In genomic region chr7:41720886-41721285, GRCh38 we compare ENCODE assay signal across 38 cellular contexts. TPM values are rescaled to one million over a fixed set of nuclear protein-coding genes. Genes with fewer than 3 reads are reported as not detected.
"Had no signal": no experiment of that assay in that cellular context is flagged by ENCODE, and none has a peak within 500 bp of the region (broad histone marks: within the 10 kb centered on the region; RNA-seq: fewer than 3 reads in every experiment).

No MANE protein-coding gene starts in this region.

- H3K27me3 Mint-ChIP-seq: central memory CD8-positive, alpha-beta T cell had no signal

- H3K9me3 ChIP-seq: adrenal gland had no signal

- H3K4me3 ChIP-seq: adrenal gland, cardiac muscle cell had no signal

- H3K36me3 ChIP-seq: adrenal gland, cardiac muscle cell had no signal

- H3K27ac ChIP-seq: adrenal gland, cardiac muscle cell, VCaP had no signal

- H3K4me3 Mint-ChIP-seq: activated B cell treated with CpG ODN at 0.5 μM for 24 hours; activated CD4-positive, alpha-beta memory T cell treated with anti-CD3 and anti-CD28 coated beads for 36 hours; activated CD4-positive, alpha-beta T cell treated with anti-CD3 and anti-CD28 coated beads, Interleukin-2, amount 10 ng/mL, durations not matched to agents 24 days and 14 days; activated CD8-positive, alpha-beta T cell treated with anti-CD3 and anti-CD28 coated beads for 36 hours; activated naive CD4-positive, alpha-beta T cell treated with anti-CD3 and anti-CD28 coated beads for 36 hours; activated naive CD8-positive, alpha-beta T cell treated with anti-CD3 and anti-CD28 coated beads for 36 hours; activated T-cell treated with anti-CD3 and anti-CD28 coated beads, Interleukin-2, amount 50 U/mL, for 4 hours; activated T-cell treated with anti-CD3 and anti-CD28 coated beads, Interleukin-2, amount 50 U/mL, for 72 hours; activated T-helper 1 cell treated with anti-CD3 and anti-CD28 coated beads, Interleukin-12 subunit alpha, Interleukin-12 subunit beta, Interleukin-2, Interleukin-4 antibody, amounts not matched to agents 30 ng/mL and 10 ng/mL and 1 ng/mL, durations not matched to agents 14 hours and 24 hours and 36 hours; activated T-helper 17 cell treated with anti-CD3 and anti-CD28 coated beads, Interleukin-2, amount 50 U/mL, for 72 hours; brain; central memory CD8-positive, alpha-beta T cell; T-helper 1 cell treated with Interleukin-12 subunit alpha and Interleukin-12 subunit beta and Interleukin-4 antibody, amounts not matched to agents 30 μg/mL and 1 μg/mL, for 36 hours; T-helper 2 cell treated with Interferon-gamma antibody and Interleukin-4, amounts not matched to agents 5 μg/mL and 100 μg/mL, for 36 hours had no signal

- DNase-seq: activated B cell treated with CpG ODN at 0.5 μM for 24 hours; activated CD4-positive, alpha-beta memory T cell treated with anti-CD3 and anti-CD28 coated beads for 36 hours; activated CD4-positive, alpha-beta T cell treated with anti-CD3 and anti-CD28 coated beads for 4 hours; activated CD4-positive, alpha-beta T cell treated with anti-CD3 and anti-CD28 coated beads, Interleukin-2, amount 10 ng/mL, durations not matched to agents 24 days and 14 days; activated CD4-positive, alpha-beta T cell treated with anti-CD3 and anti-CD28 coated beads, Interleukin-2, amount 50 U/mL, for 1 hour; activated CD4-positive, alpha-beta T cell treated with anti-CD3 and anti-CD28 coated beads, Interleukin-2, amount 50 U/mL, for 4 hours; activated CD4-positive, CD25-positive, alpha-beta regulatory T cell treated with anti-CD3 and anti-CD28 coated beads, Interleukin-2, amount 50 U/mL, for 72 hours; activated CD8-positive, alpha-beta memory T cell treated with anti-CD3 and anti-CD28 coated beads, Interleukin-2, amount 50 U/mL, for 4 hours; activated CD8-positive, alpha-beta T cell treated with anti-CD3 and anti-CD28 coated beads for 36 hours; activated effector memory CD4-positive, alpha-beta T cell treated with anti-CD3 and anti-CD28 coated beads, Interleukin-2, amount 50 U/mL, for 16 hours; activated gamma-delta T cell treated with Interleukin-2 at 50 U/mL for 16 hours; activated naive CD4-positive, alpha-beta T cell; activated naive CD4-positive, alpha-beta T cell treated with anti-CD3 and anti-CD28 coated beads for 36 hours; activated naive CD4-positive, alpha-beta T cell treated with anti-CD3 and anti-CD28 coated beads, Interleukin-2, amount 50 U/mL, for 16 hours; activated naive CD8-positive, alpha-beta T cell treated with anti-CD3 and anti-CD28 coated beads for 36 hours; activated T-cell treated with anti-CD3 and anti-CD28 coated beads for 4 hours; activated T-cell treated with anti-CD3 and anti-CD28 coated beads, Interleukin-2, amount 50 U/mL, for 1 hour; activated T-cell treated with anti-CD3 and anti-CD28 coated beads, Interleukin-2, amount 50 U/mL, for 4 hours; activated T-cell treated with anti-CD3 and anti-CD28 coated beads, Interleukin-2, amount 50 U/mL, for 72 hours; adrenal gland; amniotic stem cell; aorta; caudate nucleus; cerebellar nuclear complex; T-helper 1 cell; T-helper 2 cell; T-helper 9 cell had no signal

- H3K27ac Mint-ChIP-seq: activated B cell treated with CpG ODN at 0.5 μM for 24 hours; activated CD4-positive, alpha-beta memory T cell treated with anti-CD3 and anti-CD28 coated beads for 36 hours; activated CD4-positive, alpha-beta T cell treated with anti-CD3 and anti-CD28 coated beads, Interleukin-2, amount 10 ng/mL, durations not matched to agents 24 days and 14 days; activated CD8-positive, alpha-beta T cell treated with anti-CD3 and anti-CD28 coated beads for 36 hours; activated naive CD4-positive, alpha-beta T cell treated with anti-CD3 and anti-CD28 coated beads for 36 hours; activated naive CD4-positive, alpha-beta T cell treated with anti-CD3 and anti-CD28 coated beads, Interleukin-2, amount 50 U/mL, for 72 hours; activated naive CD8-positive, alpha-beta T cell treated with anti-CD3 and anti-CD28 coated beads for 36 hours; activated T-cell treated with anti-CD3 and anti-CD28 coated beads, Interleukin-2, amount 50 U/mL, for 72 hours; activated T-helper 1 cell treated with anti-CD3 and anti-CD28 coated beads, Interleukin-12 subunit alpha, Interleukin-12 subunit beta, Interleukin-2, Interleukin-4 antibody, amounts not matched to agents 30 ng/mL and 10 ng/mL and 1 ng/mL, durations not matched to agents 14 hours and 24 hours and 36 hours; activated T-helper 17 cell treated with anti-CD3 and anti-CD28 coated beads, Interleukin-2, amount 50 U/mL, for 72 hours; brain; T-helper 1 cell treated with Interleukin-12 subunit alpha and Interleukin-12 subunit beta and Interleukin-4 antibody, amounts not matched to agents 30 μg/mL and 1 μg/mL, for 36 hours; T-helper 2 cell treated with Interferon-gamma antibody and Interleukin-4, amounts not matched to agents 5 μg/mL and 100 μg/mL, for 36 hours had no signal

- H3K9me3 Mint-ChIP-seq: activated B cell treated with CpG ODN at 0.5 μM for 24 hours; activated CD4-positive, alpha-beta memory T cell treated with anti-CD3 and anti-CD28 coated beads for 36 hours; activated CD4-positive, alpha-beta T cell treated with anti-CD3 and anti-CD28 coated beads, Interleukin-2, amount 10 ng/mL, durations not matched to agents 24 days and 14 days; activated CD8-positive, alpha-beta T cell treated with anti-CD3 and anti-CD28 coated beads for 36 hours; activated naive CD4-positive, alpha-beta T cell treated with anti-CD3 and anti-CD28 coated beads for 36 hours; activated naive CD8-positive, alpha-beta T cell treated with anti-CD3 and anti-CD28 coated beads for 36 hours; activated T-cell treated with anti-CD3 and anti-CD28 coated beads, Interleukin-2, amount 50 U/mL, for 72 hours; activated T-helper 1 cell treated with anti-CD3 and anti-CD28 coated beads, Interleukin-12 subunit alpha, Interleukin-12 subunit beta, Interleukin-2, Interleukin-4 antibody, amounts not matched to agents 30 ng/mL and 10 ng/mL and 1 ng/mL, durations not matched to agents 14 hours and 24 hours and 36 hours; T-helper 1 cell treated with Interleukin-12 subunit alpha and Interleukin-12 subunit beta and Interleukin-4 antibody, amounts not matched to agents 30 μg/mL and 1 μg/mL, for 36 hours; T-helper 2 cell treated with Interferon-gamma antibody and Interleukin-4, amounts not matched to agents 5 μg/mL and 100 μg/mL, for 36 hours had no signal

- H3K36me3 Mint-ChIP-seq: activated CD4-positive, alpha-beta memory T cell treated with anti-CD3 and anti-CD28 coated beads for 36 hours; activated naive CD8-positive, alpha-beta T cell treated with anti-CD3 and anti-CD28 coated beads for 36 hours; brain had no signal

- ATAC-seq: activated CD8-positive, alpha-beta T cell treated with anti-CD3 and anti-CD28 coated beads for 36 hours; activated naive CD4-positive, alpha-beta T cell treated with anti-CD3 and anti-CD28 coated beads, Interleukin-2, amount 50 U/mL, for 72 hours; activated T-cell treated with anti-CD3 and anti-CD28 coated beads, Interleukin-2, amount 50 U/mL, for 4 hours; activated T-cell treated with anti-CD3 and anti-CD28 coated beads, Interleukin-2, amount 50 U/mL, for 72 hours; activated T-helper 17 cell treated with anti-CD3 and anti-CD28 coated beads, Interleukin-2, amount 50 U/mL, for 72 hours had no signal

- H3K4me1 Mint-ChIP-seq: activated CD4-positive, alpha-beta T cell treated with anti-CD3 and anti-CD28 coated beads, Interleukin-2, amount 10 ng/mL, durations not matched to agents 24 days and 14 days; activated naive CD8-positive, alpha-beta T cell treated with anti-CD3 and anti-CD28 coated beads for 36 hours; activated T-helper 17 cell treated with anti-CD3 and anti-CD28 coated beads, Interleukin-2, amount 50 U/mL, for 72 hours; brain; central memory CD8-positive, alpha-beta T cell had no signal

- H3K27me3 ChIP-seq: adrenal gland, cardiac muscle cell had no signal

- H3K4me1 ChIP-seq: adrenal gland had no signal

- FAIRE-seq: bronchial epithelial cell, TTC549 had no signal

RNA-seq across cellular contexts. Expression of gene INHBA, which starts 18.0 kb away (rescaled TPM):
- total RNA-seq: activated CD4-positive, alpha-beta memory T cell treated with anti-CD3 and anti-CD28 coated beads for 36 hours; activated CD8-positive, alpha-beta T cell treated with anti-CD3 and anti-CD28 coated beads for 36 hours; activated naive CD4-positive, alpha-beta T cell treated with anti-CD3 and anti-CD28 coated beads for 36 hours; activated naive CD8-positive, alpha-beta T cell treated with anti-CD3 and anti-CD28 coated beads for 36 hours; activated T-helper 17 cell treated with anti-CD3 and anti-CD28 coated beads, Interleukin-2, amount 50 U/mL, for 72 hours had no signal
